1 cellular context compared by ENCODE assay signal in genomic region chr1:153569465-153569864, GRCh38.
TF ChIP-seq lines count a peak whose summit lies in the region.

No MANE protein-coding gene starts in this region.

TF ChIP-seq in HepG2, 621 proteins besides CTCF, POLR2A, EP300 and RAD21:
- TF ChIP-seq ZNF629 (CRISPR knock-in tag; conservative IDR thresholded peaks at IDR 0.05) (peak; percentile 60), E2F5 (CRISPR knock-in tag; conservative IDR thresholded peaks at IDR 0.05) (no peak), ZNF777 (CRISPR knock-in tag; IDR thresholded peaks at IDR 0.05) (no peak), UBTF (CRISPR knock-in tag; IDR thresholded peaks at IDR 0.05) (no peak)
